ENCODE assay signal across 28 cellular contexts in genomic region chr18:26624443-26624842, GRCh38.
"Had no signal": no experiment of that assay in that cellular context is flagged by ENCODE, and none has a peak within 500 bp of the region (broad histone marks: within the 10 kb centered on the region; RNA-seq: fewer than 3 reads in every experiment).

No MANE protein-coding gene starts in this region.

- H3K4me3 Mint-ChIP-seq: natural killer cell treated with Interleukin-12 subunit alpha and Interleukin-12 subunit beta and Interleukin-15 and Interleukin-18, amount 100 ng/mL, for 72 hours; nephron progenitor cell; neural crest cell; stimulated activated effector memory CD8-positive, alpha-beta T cell treated with anti-CD3 and anti-CD28 coated beads, Interleukin-12 subunit alpha, Interleukin-12 subunit beta, amount 100 ng/mL, for 72 hours; stimulated activated naive B cell treated with anti-CD40 and anti-IgM and Interleukin-4, amounts not matched to agents 10 μg/mL and 1 μg/mL and 100 μg/mL, for 72 hours; stimulated activated naive CD8-positive, alpha-beta T cell treated with anti-CD3 and anti-CD28 coated beads, Interleukin-15, Interleukin-2, amounts not matched to agents 100 ng/mL and 50 ng/mL, for 24 hours had no signal

- DNase-seq: nephron progenitor cell; nucleus accumbens; pancreas; retina; right cardiac atrium; right lobe of liver; sigmoid colon; small intestine; stimulated activated CD4-positive, alpha-beta T cell treated with anti-CD3 and anti-CD28 coated beads, Interleukin-15, amount 100 ng/mL, for 24 hours; stimulated activated CD4-positive, alpha-beta T cell treated with anti-CD3 and anti-CD28 coated beads, Interleukin-2, amount 100 ng/mL, for 24 hours; stimulated activated CD4-positive, alpha-beta T cell treated with anti-CD3 and anti-CD28 coated beads, Interleukin-2, amount 100 ng/mL, for 48 hours; stimulated activated CD4-positive, alpha-beta T cell treated with anti-CD3 and anti-CD28 coated beads, Interleukin-4, amount 100 ng/mL, for 24 hours; stimulated activated naive B cell treated with anti-CD40 and anti-IgM and Interleukin-4, amounts not matched to agents 10 μg/mL and 1 μg/mL and 100 μg/mL, for 72 hours; stimulated activated naive CD4-positive, alpha-beta T cell treated with Interleukin-2 at 50 U/mL for 16 hours; stomach; thyroid gland; trophoblast cell; upper lobe of left lung had no signal

- H3K36me3 Mint-ChIP-seq: stimulated activated effector memory CD8-positive, alpha-beta T cell treated with anti-CD3 and anti-CD28 coated beads, Interleukin-12 subunit alpha, Interleukin-12 subunit beta, amount 100 ng/mL, for 72 hours had no signal

- H3K27me3 ChIP-seq: pancreas, right lobe of liver, sigmoid colon, stomach, thyroid gland, tibial nerve, upper lobe of left lung, vagina had no signal

- FAIRE-seq: pancreas, small intestine, urothelium cell line had no signal

- H3K4me1 Mint-ChIP-seq: stimulated activated effector memory CD8-positive, alpha-beta T cell treated with anti-CD3 and anti-CD28 coated beads, Interleukin-12 subunit alpha, Interleukin-12 subunit beta, amount 100 ng/mL, for 72 hours; stimulated activated naive B cell treated with anti-CD40 and anti-IgM and Interleukin-4, amounts not matched to agents 10 μg/mL and 1 μg/mL and 100 μg/mL, for 72 hours had no signal

- H3K36me3 ChIP-seq: neutrophil, pancreas, prostate gland, right lobe of liver, sigmoid colon, thoracic aorta, thyroid gland, tibial nerve, upper lobe of left lung, vagina had no signal

- H3K4me3 ChIP-seq: pancreas, prostate gland, right lobe of liver, sigmoid colon, stomach, thoracic aorta, thyroid gland, tibial nerve, upper lobe of left lung, vagina had no signal

- H3K9me3 ChIP-seq: pancreas, prostate gland, right lobe of liver, thoracic aorta, thyroid gland, vagina had no signal

- H3K27ac Mint-ChIP-seq: natural killer cell treated with Interleukin-12 subunit alpha and Interleukin-12 subunit beta and Interleukin-15 and Interleukin-18, amount 100 ng/mL, for 72 hours; nephron progenitor cell; stimulated activated effector memory CD8-positive, alpha-beta T cell treated with anti-CD3 and anti-CD28 coated beads, Interleukin-12 subunit alpha, Interleukin-12 subunit beta, amount 100 ng/mL, for 72 hours; stimulated activated naive B cell treated with anti-CD40 and anti-IgM and Interleukin-4, amounts not matched to agents 10 μg/mL and 1 μg/mL and 100 μg/mL, for 72 hours; stimulated activated naive CD8-positive, alpha-beta T cell treated with anti-CD3 and anti-CD28 coated beads, Interleukin-15, Interleukin-2, amounts not matched to agents 100 ng/mL and 50 ng/mL, for 24 hours had no signal

- H3K27ac ChIP-seq: neutrophil, pancreas, prostate gland, right lobe of liver, sigmoid colon, stomach, thoracic aorta, thyroid gland, tibial nerve, upper lobe of left lung, vagina had no signal

- ATAC-seq: natural killer cell treated with Interleukin-12 subunit alpha and Interleukin-12 subunit beta and Interleukin-15 and Interleukin-18, amount 100 ng/mL, for 72 hours; pancreas; right cardiac atrium; right lobe of liver; stimulated activated effector memory CD8-positive, alpha-beta T cell treated with anti-CD3 and anti-CD28 coated beads, Interleukin-12 subunit alpha, Interleukin-12 subunit beta, amount 100 ng/mL, for 72 hours; stimulated activated naive B cell treated with anti-CD40 and anti-IgM and Interleukin-4, amounts not matched to agents 10 μg/mL and 1 μg/mL and 100 μg/mL, for 72 hours had no signal

- H3K4me1 ChIP-seq: pancreas, prostate gland, sigmoid colon, stomach, thyroid gland, tibial nerve, vagina had no signal
